Comparison of ENCODE assay signal across 1 cellular context in the genomic region with DNA sequence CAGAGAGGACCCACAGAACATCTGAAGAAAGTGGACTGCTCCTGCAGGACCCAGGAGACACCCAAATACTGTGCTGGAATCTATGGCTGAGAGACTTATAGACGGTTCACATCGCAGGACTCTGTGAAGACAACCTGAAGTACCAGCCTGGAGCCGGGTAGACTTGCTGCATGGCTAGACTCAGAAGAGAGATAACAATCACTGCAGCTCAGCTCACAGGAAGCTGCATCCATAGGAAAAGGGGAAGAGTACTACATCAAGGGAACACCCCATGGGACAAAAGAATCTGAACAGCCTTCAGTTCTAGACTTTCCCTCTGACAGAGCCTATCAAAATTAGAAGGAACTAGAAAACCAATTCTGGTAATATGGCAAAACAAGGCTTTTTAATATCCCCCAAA.
TF ChIP-seq lines count a peak whose summit lies in the region.

No MANE protein-coding gene starts in this region.

TF ChIP-seq in SK-N-SH treated with all-trans-retinoic acid at 6 μM for 48 hours, 23 proteins besides CTCF, POLR2A, EP300 and RAD21 (continued from another document):
- TF ChIP-seq, protein P1, sequence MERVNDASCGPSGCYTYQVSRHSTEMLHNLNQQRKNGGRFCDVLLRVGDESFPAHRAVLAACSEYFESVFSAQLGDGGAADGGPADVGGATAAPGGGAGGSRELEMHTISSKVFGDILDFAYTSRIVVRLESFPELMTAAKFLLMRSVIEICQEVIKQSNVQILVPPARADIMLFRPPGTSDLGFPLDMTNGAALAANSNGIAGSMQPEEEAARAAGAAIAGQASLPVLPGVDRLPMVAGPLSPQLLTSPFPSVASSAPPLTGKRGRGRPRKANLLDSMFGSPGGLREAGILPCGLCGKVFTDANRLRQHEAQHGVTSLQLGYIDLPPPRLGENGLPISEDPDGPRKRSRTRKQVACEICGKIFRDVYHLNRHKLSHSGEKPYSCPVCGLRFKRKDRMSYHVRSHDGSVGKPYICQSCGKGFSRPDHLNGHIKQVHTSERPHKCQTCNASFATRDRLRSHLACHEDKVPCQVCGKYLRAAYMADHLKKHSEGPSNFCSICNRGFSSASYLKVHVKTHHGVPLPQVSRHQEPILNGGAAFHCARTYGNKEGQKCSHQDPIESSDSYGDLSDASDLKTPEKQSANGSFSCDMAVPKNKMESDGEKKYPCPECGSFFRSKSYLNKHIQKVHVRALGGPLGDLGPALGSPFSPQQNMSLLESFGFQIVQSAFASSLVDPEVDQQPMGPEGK (CRISPR knock-in tag; IDR thresholded peaks at IDR 0.05; ENCODE audit: borderline replicate concordance), result no peak
- TF ChIP-seq ZNF565 (CRISPR knock-in tag; conservative IDR thresholded peaks at IDR 0.05; ENCODE audit: low read depth) (no peak), ZC3H10 (CRISPR knock-in tag; IDR thresholded peaks at IDR 0.05) (no peak), CSDC2 (CRISPR knock-in tag; IDR thresholded peaks at IDR 0.05) (no peak), ISL1 (CRISPR knock-in tag; IDR thresholded peaks at IDR 0.05) (no peak)
